ENCODE assay signal across 8 cellular contexts in the genomic region with DNA sequence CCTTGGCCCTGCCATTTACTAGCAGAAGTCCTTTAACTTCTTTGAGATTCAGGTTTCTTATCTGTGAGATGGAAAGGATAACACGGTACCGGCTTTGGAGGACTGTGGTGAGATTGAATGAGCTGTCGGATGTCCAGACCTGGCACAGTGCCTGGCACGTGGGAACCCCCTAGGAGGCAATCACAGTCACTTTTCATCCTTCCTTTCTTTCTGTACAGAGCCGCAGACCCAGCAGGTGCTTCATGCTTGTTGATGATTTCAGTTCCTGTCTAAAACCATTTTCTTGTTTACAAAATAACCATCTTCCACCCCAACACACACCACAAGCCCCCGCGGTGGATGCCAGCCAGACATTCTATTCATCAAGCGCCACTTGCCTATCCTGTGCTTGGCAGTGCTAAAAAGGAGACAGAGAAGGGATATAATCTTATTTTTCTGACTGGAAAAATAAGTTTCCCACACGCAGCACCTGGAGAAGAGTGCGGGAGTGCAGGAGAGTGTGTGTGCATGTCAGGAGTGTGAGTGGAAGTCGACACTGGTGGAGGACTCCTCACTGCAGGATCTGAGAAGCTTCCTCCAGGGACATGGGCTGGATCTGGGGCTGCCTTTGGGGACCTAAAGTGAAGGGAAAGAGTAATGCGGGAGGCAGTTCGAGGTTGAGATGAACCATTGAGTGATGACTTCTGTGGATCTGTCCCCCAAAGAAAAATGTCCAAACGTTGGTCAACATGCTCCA.
A peak's percentile ranks its signal among the peaks of the same experiment; 100 is the strongest.
DNase-seq lines count a peak whose midpoint lies in the region; ATAC-seq and TF ChIP-seq lines count a peak whose summit lies in the region.

No MANE protein-coding gene starts in this region.

- H3K27me3 Mint-ChIP-seq in activated naive CD8-positive, alpha-beta T cell treated with anti-CD3 and anti-CD28 coated beads for 36 hours: no peaks in the 10 kb centered on the region

- H3K36me3 ChIP-seq in DOHH2 (ENCODE audit: control insufficient read depth, low read length) (peaks cover 77% of the 10 kb centered on the region), ovary (no peaks in the 10 kb centered on the region)

- no peak overlapping the region for H3K4me3 Mint-ChIP-seq in activated naive CD8-positive, alpha-beta T cell treated with anti-CD3 and anti-CD28 coated beads for 36 hours

- peak overlapping the region; percentile 38 for H3K27ac Mint-ChIP-seq in activated naive CD8-positive, alpha-beta T cell treated with anti-CD3 and anti-CD28 coated beads for 36 hours

- ATAC-seq in GM19397 (IDR thresholded peaks at IDR 0.05; ENCODE audit: unreplicated experiment) (peak; percentile 53), HG03159 (IDR thresholded peaks at IDR 0.05; ENCODE audit: unreplicated experiment) (peak; percentile 58)

- no peak for TF ChIP-seq EP300 in ovary (IDR thresholded peaks at IDR 0.05)

- H3K79me2 ChIP-seq in DOHH2 (ENCODE audit: control insufficient read depth, low read length): peaks cover 99% of the 10 kb centered on the region

- no peak for DNase-seq in activated naive CD8-positive, alpha-beta T cell treated with anti-CD3 and anti-CD28 coated beads for 36 hours
- no peak for DNase-seq in dorsolateral prefrontal cortex
- DNase-seq in NCI-H1436 treated with DMSO at 0.1 percent for 48 hours (lab: John Stamatoyannopoulos, UW): no peak
- no peak for DNase-seq in ovary
- no peak for DNase-seq in SKM-1 (lab: John Stamatoyannopoulos, UW; ENCODE audit: unreplicated experiment)

- H3K9me3 Mint-ChIP-seq in activated naive CD8-positive, alpha-beta T cell treated with anti-CD3 and anti-CD28 coated beads for 36 hours: no peaks in the 10 kb centered on the region

- H3K9me3 ChIP-seq in DOHH2 (ENCODE audit: control insufficient read depth, insufficient read depth, low read length) (no peaks in the 10 kb centered on the region), ovary (no peaks in the 10 kb centered on the region)

- H3K9me2 ChIP-seq in DOHH2 (replicated peaks; ENCODE audit: control insufficient read depth, low read length): no peaks in the 10 kb centered on the region

- H3K36me3 Mint-ChIP-seq in activated naive CD8-positive, alpha-beta T cell treated with anti-CD3 and anti-CD28 coated beads for 36 hours: peaks cover 6% of the 10 kb centered on the region

- H3K4me3 ChIP-seq in DOHH2 (ENCODE audit: low read length): peak overlapping the region; percentile 68
- no peak overlapping the region for H3K4me3 ChIP-seq in dorsolateral prefrontal cortex
- no peak overlapping the region for H3K4me3 ChIP-seq in ovary

- peaks cover 53% of the 10 kb centered on the region for H3K4me1 Mint-ChIP-seq in activated naive CD8-positive, alpha-beta T cell treated with anti-CD3 and anti-CD28 coated beads for 36 hours

- WGBS in ovary, 3 donors: 81 to 85% (median 83%) methylated on average over 14 of the region's 14 CpGs

- intact Hi-C loops in dorsolateral prefrontal cortex (cut with DNase I) (no loop called here), ovary (cut with DNase I) (no loop called here)

- peak overlapping the region; percentile 98 for H3K27ac ChIP-seq in DOHH2 (ENCODE audit: low read depth, low read length)
- H3K27ac ChIP-seq in dorsolateral prefrontal cortex: peak overlapping the region in 17 of 59 donors; percentile 3 to 59 (median 24)
- H3K27ac ChIP-seq in ovary: no peak overlapping the region

- H3F3A ChIP-seq in DOHH2 (ENCODE audit: control insufficient read depth, insufficient read depth): peaks cover 67% of the 10 kb centered on the region

- TF ChIP-seq CTCF in DOHH2 (IDR thresholded peaks at IDR 0.05; ENCODE audit: low read depth, low read length, poor library complexity, severe bottlenecking): no peak
- no peak for TF ChIP-seq CTCF in dorsolateral prefrontal cortex (IDR thresholded peaks at IDR 0.05 in 54 of 56, conservative IDR thresholded peaks at IDR 0.05 in 2 of 56; ENCODE audit: low read depth in 1 of 56, partially characterized antibody in 56 of 56)
- TF ChIP-seq CTCF in ovary (IDR thresholded peaks at IDR 0.05): no peak

- no peaks in the 10 kb centered on the region for H4K20me1 ChIP-seq in DOHH2 (ENCODE audit: control insufficient read depth, insufficient read depth, low read depth, low read length)

- H3K4me2 ChIP-seq in DOHH2 (ENCODE audit: low read length): peak overlapping the region; percentile 85

- H3K4me1 ChIP-seq in DOHH2 (ENCODE audit: control insufficient read depth, low read length) (peaks cover 100% of the 10 kb centered on the region), ovary (ENCODE audit: insufficient read depth) (no peaks in the 10 kb centered on the region)

- no peaks in the 10 kb centered on the region for H3K27me3 ChIP-seq in DOHH2 (ENCODE audit: control insufficient read depth, low read length)
- H3K27me3 ChIP-seq in dorsolateral prefrontal cortex: no peaks in the 10 kb centered on the region
- H3K27me3 ChIP-seq in ovary: no peaks in the 10 kb centered on the region

- TF ChIP-seq POLR2A in ovary (IDR thresholded peaks at IDR 0.05): no peak
